In the genomic region with DNA sequence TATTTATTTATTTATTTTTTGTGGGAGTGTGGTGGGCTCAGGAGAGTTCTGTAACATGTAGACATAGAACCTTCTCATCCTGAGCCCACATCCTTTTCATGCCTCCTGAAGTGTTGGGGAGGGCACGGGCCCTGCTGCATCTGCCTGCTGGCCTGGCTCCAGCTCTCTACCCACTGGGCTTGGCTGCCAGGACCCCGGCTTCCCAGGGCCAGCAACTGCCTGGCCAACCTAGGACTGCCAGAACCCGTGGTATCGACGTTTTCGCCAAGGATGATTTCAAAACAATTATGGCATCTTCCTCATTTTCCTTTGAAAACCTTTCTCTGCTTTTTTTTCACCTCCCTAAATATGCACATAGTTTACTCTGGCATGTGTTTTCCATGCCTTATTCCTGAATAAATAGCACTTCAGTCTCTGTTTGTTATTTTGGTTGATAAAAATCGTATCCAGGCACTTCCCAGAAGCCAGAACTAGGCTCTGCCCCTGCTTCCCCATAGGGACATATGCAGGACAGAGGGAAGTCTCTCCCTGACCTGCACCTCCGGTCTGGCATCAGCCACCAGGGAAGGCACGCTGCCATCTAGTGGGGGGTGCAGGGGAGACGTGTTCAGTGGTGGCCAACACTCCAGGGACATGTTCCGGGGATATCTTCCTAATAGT, we compare ENCODE assay signal across 8 cellular contexts. TPM values are rescaled to one million over a fixed set of nuclear protein-coding genes. Genes with fewer than 3 reads are reported as not detected.
DNase-seq lines count a peak whose midpoint lies in the region; ATAC-seq and TF ChIP-seq lines count a peak whose summit lies in the region.

No MANE protein-coding gene starts in this region.

- peak; percentile 38 for TF ChIP-seq CTCF in cardiac fibroblast (IDR thresholded peaks at IDR 0.05; ENCODE audit: low read depth, low read length)

- H3K4me3 ChIP-seq in cardiac fibroblast (replicated peaks in 1 of 2; ENCODE audit: low read depth in 2 of 2, low read length in 2 of 2) = no peak overlapping the region

- peak; percentile 63 for DNase-seq in ELF-1 (ENCODE audit: low read depth, low spot score)
- DNase-seq in HuH-7.5 (ENCODE audit: low spot score) = peak; percentile 76
- DNase-seq in T-helper 9 cell = peak; percentile 30
- DNase-seq in cardiac fibroblast (ENCODE audit: low read depth in 2 of 2) = peak; percentile 11 to 32
- peak; percentile 84 for DNase-seq in left lobe of liver (ENCODE audit: low spot score)
- peak; percentile 44 for DNase-seq in stimulated activated naive CD4-positive, alpha-beta T cell treated with Interleukin-2 at 50 U/mL for 16 hours (lab: John Stamatoyannopoulos, UW)
- no peak for DNase-seq in NCI-H187 treated with DMSO at 0.1 percent for 48 hours (lab: John Stamatoyannopoulos, UW)

- ATAC-seq in left lobe of liver (peak; percentile 81), HG03469 (IDR thresholded peaks at IDR 0.05; ENCODE audit: unreplicated experiment) (no peak)

RNA-seq across cellular contexts. Expression of a gene that starts 31.0 kb away (rescaled TPM):
- not detected for total RNA-seq in left lobe of liver
